In genomic region chr12:2211119-2211518, GRCh38 we compare ENCODE assay signal across 9 cellular contexts.
"Had no signal": no experiment of that assay in that cellular context is flagged by ENCODE, and none has a peak within 500 bp of the region (broad histone marks: within the 10 kb centered on the region; RNA-seq: fewer than 3 reads in every experiment).

No MANE protein-coding gene starts in this region.

- H3K4me3 ChIP-seq: GM23248, HAP-1 had no signal

- H2AFZ ChIP-seq: GM23248 had no signal

- H3K9me3 Mint-ChIP-seq: HFFc6 had no signal

- H3K4me1 ChIP-seq: HAP-1 had no signal

- H3K9ac ChIP-seq: GM23248 had no signal

- H3K4me3 Mint-ChIP-seq: HFFc6, IgD-negative memory B cell had no signal

- ATAC-seq: HCT116, HepG2 had no signal

- H3K9me3 ChIP-seq: HAP-1 had no signal

- DNase-seq: GM23248, GOT3, H7, HFFc6 had no signal

- H3K27ac Mint-ChIP-seq: HFFc6, IgD-negative memory B cell had no signal

- H3K36me3 ChIP-seq: HAP-1 had no signal

- H3K36me3 Mint-ChIP-seq: IgD-negative memory B cell had no signal

- H3K27ac ChIP-seq: GM23248, HL-60 had no signal
